15 cellular contexts compared by ENCODE assay signal in genomic region chr3:192516850-192517249, GRCh38.
A peak's percentile ranks its signal among the peaks of the same experiment; 100 is the strongest.
DNase-seq lines count a peak whose midpoint lies in the region; ATAC-seq and TF ChIP-seq lines count a peak whose summit lies in the region.
"Had no signal": no experiment of that assay in that cellular context is flagged by ENCODE, and none has a peak within 500 bp of the region (broad histone marks: within the 10 kb centered on the region; RNA-seq: fewer than 3 reads in every experiment).

No MANE protein-coding gene starts in this region.

- peaks cover 11 to 37% (median 24%) of the 10 kb centered on the region in 3 donors for H3K27me3 ChIP-seq in gastrocnemius medialis

- ATAC-seq in left cardiac atrium (peak; percentile 32 to 34), gastrocnemius medialis (peak in 1 of 2 donors; percentile 50)
- ATAC-seq: CD8-positive, alpha-beta T cell; HCT116 had no signal

- DNase-seq in NCI-H2029 (lab: John Stamatoyannopoulos, UW), result peak; percentile 16
- DNase-seq in NCI-H2029 treated with DMSO at 0.1 percent for 48 hours (lab: John Stamatoyannopoulos, UW), result no peak
- DNase-seq in dermis blood vessel endothelial cell, result peak; percentile 4
- DNase-seq in left cardiac atrium, result no peak
- DNase-seq in gastrocnemius medialis, result no peak
- DNase-seq in anterior cingulate cortex (lab: John Stamatoyannopoulos, UW), result no peak
- DNase-seq in GM03348 (ENCODE audit: low spot score), result no peak
- DNase-seq: CD8-positive, alpha-beta T cell; COR-L47; DMS153; DMS79 treated with DMSO at 0.1 percent for 48 hours; EL had no signal

- in situ Hi-C loops in gastrocnemius medialis (cut with MboI; ENCODE audit: low sequenced_read_pairs in 4 of 4), result no loop called here

- no peak for TF ChIP-seq CTCF in gastrocnemius medialis (IDR thresholded peaks at IDR 0.05 in 4 of 5, conservative IDR thresholded peaks at IDR 0.05 in 1 of 5)

- H3K36me3 ChIP-seq in gastrocnemius medialis, result no peaks in the 10 kb centered on the region

- H3K9me3 ChIP-seq in gastrocnemius medialis, result no peaks in the 10 kb centered on the region

- peak overlapping the region in 3 of 4 donors; percentile 40 to 64 (median 58) for H3K27ac ChIP-seq in gastrocnemius medialis
- H3K27ac ChIP-seq: 22Rv1, HL-60 had no signal

- intact Hi-C loops in left cardiac atrium (cut with DNase I) (no loop called here), gastrocnemius medialis (cut with DNase I; ENCODE audit: low total_unique reads) (no loop called here)

- peaks cover 0 to 8% of the 10 kb centered on the region in 2 donors for H3K4me1 ChIP-seq in gastrocnemius medialis

- no peak overlapping the region for H3K4me3 ChIP-seq in gastrocnemius medialis

- no peak for TF ChIP-seq POLR2A in gastrocnemius medialis (IDR thresholded peaks at IDR 0.05)

Comparison
In these comparisons a context has a peak if more than half of its experiments do, and no peak if none do; other contexts are left out.
1. DNase-seq: peak in NCI-H2029 (single experiment) and dermis blood vessel endothelial cell (single experiment); none in NCI-H2029 treated with DMSO at 0.1 percent for 48 hours (single experiment), left cardiac atrium (single experiment), gastrocnemius medialis (0 of 2), anterior cingulate cortex (0 of 58) and GM03348 (single experiment).